Comparison of ENCODE assay signal across 18 cellular contexts in genomic region chr12:50215033-50215432, GRCh38. TPM values are rescaled to one million over a fixed set of nuclear protein-coding genes. Genes with fewer than 3 reads are reported as not detected.
DNase-seq lines count a peak whose midpoint lies in the region; ATAC-seq and TF ChIP-seq lines count a peak whose summit lies in the region.
"Had no signal": no experiment of that assay in that cellular context is flagged by ENCODE, and none has a peak within 500 bp of the region (broad histone marks: within the 10 kb centered on the region; RNA-seq: fewer than 3 reads in every experiment).

No MANE protein-coding gene starts in this region.

- DNase-seq in activated CD4-positive, alpha-beta T cell treated with anti-CD3 and anti-CD28 coated beads for 36 hours, result no peak
- no peak for DNase-seq in activated CD4-positive, alpha-beta T cell treated with anti-CD3 and anti-CD28 coated beads, Interleukin-2, amount 50 U/mL, for 4 hours
- DNase-seq in Panc1 (ENCODE audit: low read depth, low spot score), result no peak
- peak; percentile 39 for DNase-seq in mammary epithelial cell
- no peak for DNase-seq in naive thymus-derived CD8-positive, alpha-beta T cell
- no peak for DNase-seq in cerebellar nuclear complex (lab: John Stamatoyannopoulos, UW)
- DNase-seq in HEK293T (ENCODE audit: extremely low spot score), result no peak
- DNase-seq in GM03348 (ENCODE audit: low spot score), result no peak
- DNase-seq: 8988T, COR-L47, cortex of kidney, foreskin fibroblast, mesendoderm, NCI-H146, NCI-H510A treated with DMSO at 0.1 percent for 48 hours, nucleus accumbens had no signal

- CTCF ChIA-PET in activated CD4-positive, alpha-beta T cell treated with anti-CD3 and anti-CD28 coated beads for 36 hours (lab: Charles Lee), result interaction anchor here (0.6 to 1.0 kb wide), 2 partner anchors 27 to 73 kb away, joined by 3 read pairs; no protein-coding TSS in a partner anchor
- CTCF ChIA-PET in Panc1 (lab: Charles Lee), result no interaction called here
- CTCF ChIA-PET in mammary epithelial cell (lab: Charles Lee; ENCODE audit: low non-redundant PET), result no interaction called here
- CTCF ChIA-PET in HEK293T (lab: Yijun Ruan, JAX), result interaction anchor here (0.7 kb wide), 1 partner anchor 430 kb away, joined by 5 read pairs; no protein-coding TSS in a partner anchor

- TF ChIP-seq CTCF in Panc1 (IDR thresholded peaks at IDR 0.05) (no peak), mammary epithelial cell (conservative IDR thresholded peaks at IDR 0.05 in 1 of 2, IDR thresholded peaks at IDR 0.05 in 1 of 2; ENCODE audit: extremely low read depth in 1 of 2, insufficient read depth in 1 of 2, low read depth in 1 of 2, low read length in 2 of 2) (no peak)

- H3K27me3 ChIP-seq in Panc1 (ENCODE audit: control insufficient read depth, insufficient read depth, low read length), result no peaks in the 10 kb centered on the region
- H3K27me3 ChIP-seq in mammary epithelial cell (ENCODE audit: insufficient read depth, low read length), result no peaks in the 10 kb centered on the region

- H3K36me3 ChIP-seq in Panc1 (ENCODE audit: control insufficient read depth, insufficient read depth, low read length) (no peaks in the 10 kb centered on the region), mammary epithelial cell (ENCODE audit: insufficient read depth, low read length) (peaks cover 19% of the 10 kb centered on the region)

- H3K36me3 Mint-ChIP-seq in activated CD4-positive, alpha-beta T cell treated with anti-CD3 and anti-CD28 coated beads for 36 hours (ENCODE audit: low read depth), result peaks cover 39% of the 10 kb centered on the region
- H3K36me3 Mint-ChIP-seq in naive thymus-derived CD8-positive, alpha-beta T cell, result peaks cover 0 to 11% (median 3%) of the 10 kb centered on the region in 3 donors

- H2AFZ ChIP-seq in mammary epithelial cell (ENCODE audit: low read depth, low read length), result no peak overlapping the region
- H2AFZ ChIP-seq: GM23338 had no signal

- in situ Hi-C loops in Panc1 (cut with HindIII; ENCODE audit: low pct_unique_long_range_greater_than_20kb, low sequenced_read_pairs), result no loop called here
- in situ Hi-C loops in mammary epithelial cell (cut with MboI; ENCODE audit: low sequenced_read_pairs in 2 of 2), result loop anchor here in 1 of 2 donors (25.0 kb wide), 2 partner anchors 97 to 197 kb away; partner anchors contain the start of gene LARP4

- dilution Hi-C loops in mammary epithelial cell (cut with HindIII; ENCODE audit: low sequenced_read_pairs), result no loop called here

- peak overlapping the region; percentile 37 for H3K4me2 ChIP-seq in mammary epithelial cell (ENCODE audit: insufficient read depth, low read depth, low read length)
- H3K4me2 ChIP-seq: GM23338, KMS-11 had no signal

- H3K9me3 ChIP-seq in Panc1 (ENCODE audit: control insufficient read depth, insufficient read depth, low read depth, low read length) (no peaks in the 10 kb centered on the region), mammary epithelial cell (replicated peaks; ENCODE audit: insufficient read depth, low read length) (no peaks in the 10 kb centered on the region)

- peaks cover 96% of the 10 kb centered on the region for H3K79me2 ChIP-seq in mammary epithelial cell (ENCODE audit: insufficient read depth, low read length)

- intact Hi-C loops in activated CD4-positive, alpha-beta T cell treated with anti-CD3 and anti-CD28 coated beads for 36 hours (cut with DNase I, micrococcal nuclease), result no loop called here
- intact Hi-C loops in Panc1 (cut with micrococcal nuclease; ENCODE audit: unreplicated experiment), result no loop called here
- intact Hi-C loops in mammary epithelial cell (cut with micrococcal nuclease), result no loop called here

- POLR2A ChIA-PET in activated CD4-positive, alpha-beta T cell treated with anti-CD3 and anti-CD28 coated beads for 36 hours (lab: Charles Lee), result no interaction called here
- POLR2A ChIA-PET in Panc1 (lab: Charles Lee) (no interaction called here), HEK293T (lab: Yijun Ruan, JAX) (no interaction called here)
- POLR2A ChIA-PET in naive thymus-derived CD8-positive, alpha-beta T cell (lab: Charles Lee), result no interaction called here

- 41% methylated on average over 3 of the region's 3 CpGs for WGBS in mammary epithelial cell (ENCODE audit: low coverage, missing lambda C conversion rate)

- no peaks in the 10 kb centered on the region for H3K9me3 Mint-ChIP-seq in activated CD4-positive, alpha-beta T cell treated with anti-CD3 and anti-CD28 coated beads for 36 hours (ENCODE audit: low read depth)
- H3K9me3 Mint-ChIP-seq in naive thymus-derived CD8-positive, alpha-beta T cell, result no peaks in the 10 kb centered on the region
- H3K9me3 Mint-ChIP-seq: GM23338 had no signal

- ATAC-seq in activated CD4-positive, alpha-beta T cell treated with anti-CD3 and anti-CD28 coated beads for 36 hours, result peak; percentile 59
- ATAC-seq in Panc1, result peak; percentile 64
- ATAC-seq in naive thymus-derived CD8-positive, alpha-beta T cell, result no peak
- ATAC-seq: GM23338 had no signal

- H3K4me1 ChIP-seq in Panc1 (ENCODE audit: control insufficient read depth, insufficient read depth, low read length) (peaks cover 47% of the 10 kb centered on the region), mammary epithelial cell (ENCODE audit: insufficient read depth, low read length) (peaks cover 73% of the 10 kb centered on the region)

- TSS peak; percentile 51 for BruUV-seq in Panc1 (replicated peaks; lab: Mats Ljungman, UMichigan)
- BruUV-seq in mammary epithelial cell (replicated peaks; lab: Mats Ljungman, UMichigan), result no TSS peak

- peak overlapping the region; percentile 30 for H3K4me3 Mint-ChIP-seq in activated CD4-positive, alpha-beta T cell treated with anti-CD3 and anti-CD28 coated beads for 36 hours
- no peak overlapping the region for H3K4me3 Mint-ChIP-seq in naive thymus-derived CD8-positive, alpha-beta T cell
- H3K4me3 Mint-ChIP-seq: GM23338 had no signal

- no peaks in the 10 kb centered on the region for H3K27me3 Mint-ChIP-seq in activated CD4-positive, alpha-beta T cell treated with anti-CD3 and anti-CD28 coated beads for 36 hours
- no peaks in the 10 kb centered on the region for H3K27me3 Mint-ChIP-seq in naive thymus-derived CD8-positive, alpha-beta T cell

- H3K4me1 Mint-ChIP-seq in activated CD4-positive, alpha-beta T cell treated with anti-CD3 and anti-CD28 coated beads for 36 hours, result peaks cover 67% of the 10 kb centered on the region
- H3K4me1 Mint-ChIP-seq in naive thymus-derived CD8-positive, alpha-beta T cell, result peaks cover 20 to 76% (median 60%) of the 10 kb centered on the region in 4 donors

- H3K4me3 ChIP-seq in Panc1 (ENCODE audit: low read depth in 2 of 2, low read length in 2 of 2) (peak overlapping the region; percentile 2 to 29; a peak in 2 of 4 replicates), mammary epithelial cell (replicated peaks in 1 of 3; ENCODE audit: insufficient read depth in 1 of 3, low read depth in 2 of 3, low read length in 3 of 3) (no peak overlapping the region)
- H3K4me3 ChIP-seq: GM23338 had no signal

- H3K9ac ChIP-seq in mammary epithelial cell (ENCODE audit: insufficient read depth, low read length), result no peak overlapping the region
- H3K9ac ChIP-seq: KMS-11 had no signal

- H3K27ac Mint-ChIP-seq in activated CD4-positive, alpha-beta T cell treated with anti-CD3 and anti-CD28 coated beads for 36 hours, result peak overlapping the region; percentile 89
- peak overlapping the region in 8 of 10 donors; percentile 0 to 91 (median 62) for H3K27ac Mint-ChIP-seq in naive thymus-derived CD8-positive, alpha-beta T cell
- H3K27ac Mint-ChIP-seq: GM23338 had no signal

- H3K27ac ChIP-seq in Panc1 (ENCODE audit: low read length) (peak overlapping the region; percentile 74), mammary epithelial cell (ENCODE audit: insufficient read depth, low read depth, low read length) (peak overlapping the region; percentile 12)
- H3K27ac ChIP-seq: KMS-11 had no signal

- no peaks in the 10 kb centered on the region for H4K20me1 ChIP-seq in mammary epithelial cell (ENCODE audit: insufficient read depth, low read length)

TF ChIP-seq in HEK293T, 16 proteins besides CTCF, POLR2A, EP300 and RAD21:
- TF ChIP-seq FOXA1 (IDR thresholded peaks at IDR 0.05) (no peak), BHLHE40 (IDR thresholded peaks at IDR 0.05; ENCODE audit: borderline replicate concordance) (no peak), L3MBTL2 (conservative IDR thresholded peaks at IDR 0.05) (no peak), LEF1 (IDR thresholded peaks at IDR 0.05; ENCODE audit: borderline replicate concordance) (no peak), SP1 (IDR thresholded peaks at IDR 0.05) (no peak), FOXK2 (IDR thresholded peaks at IDR 0.05) (no peak), ELF4 (IDR thresholded peaks at IDR 0.05) (no peak), PKNOX1 (IDR thresholded peaks at IDR 0.05) (no peak), ARNT (IDR thresholded peaks at IDR 0.05) (no peak), HDGF (IDR thresholded peaks at IDR 0.05; ENCODE audit: borderline replicate concordance) (no peak), FOXM1 (IDR thresholded peaks at IDR 0.05; ENCODE audit: borderline replicate concordance) (no peak), ZNF384 (IDR thresholded peaks at IDR 0.05) (no peak), TARDBP (IDR thresholded peaks at IDR 0.05) (no peak)

RNA-seq across cellular contexts. Expression of gene CERS5, which starts 47.9 kb away (rescaled TPM):
- total RNA-seq in activated CD4-positive, alpha-beta T cell treated with anti-CD3 and anti-CD28 coated beads for 36 hours, result 10 to 100 TPM; 49.4 to 64.4 TPM
- total RNA-seq in Panc1 (2021; ENCODE audit: unreplicated experiment) (50.5 TPM), mammary epithelial cell (10 to 100 TPM; 29.2 to 65.7 TPM)
- 40.1 TPM for polyA plus RNA-seq in Panc1 (2012; ENCODE audit: insufficient read length)
- polyA plus RNA-seq in mammary epithelial cell, result 43.5 TPM
- 187 TPM for polyA minus RNA-seq in mammary epithelial cell
- total RNA-seq in naive thymus-derived CD8-positive, alpha-beta T cell, result 10 to 100 TPM; 51.0 to 55.7 TPM
- polyA plus RNA-seq in naive thymus-derived CD8-positive, alpha-beta T cell, result 10 to 100 TPM; 31.0 to 45.0 (median 33.6) TPM

Comparison
In these comparisons a context has a peak if more than half of its experiments do, and no peak if none do; other contexts are left out.
1. ATAC-seq: peak in activated CD4-positive, alpha-beta T cell treated with anti-CD3 and anti-CD28 coated beads for 36 hours (single experiment) and Panc1 (single experiment); none in naive thymus-derived CD8-positive, alpha-beta T cell (0 of 2).
2. H3K4me3 ChIP-seq: peak in Panc1 (2 of 2); none in mammary epithelial cell (0 of 3).
3. CTCF ChIA-PET loops: an anchor here in activated CD4-positive, alpha-beta T cell treated with anti-CD3 and anti-CD28 coated beads for 36 hours (0.6 to 1.0 kb wide) and HEK293T (0.7 kb wide); none called in Panc1 and mammary epithelial cell.